In genomic region chr1:110207831-110208230, GRCh38 we compare ENCODE assay signal across 8 cellular contexts. TPM values are rescaled to one million over a fixed set of nuclear protein-coding genes. Genes with fewer than 3 reads are reported as not detected.
DNase-seq lines count a peak whose midpoint lies in the region; ATAC-seq and TF ChIP-seq lines count a peak whose summit lies in the region.

No MANE protein-coding gene starts in this region.

- H3K36me3 ChIP-seq in fibroblast of lung (ENCODE audit: control insufficient read depth, insufficient read depth, low read length) (no peaks in the 10 kb centered on the region), suprapubic skin (no peaks in the 10 kb centered on the region)

- no peak overlapping the region for H3K4ac ChIP-seq in H9 (ENCODE audit: low read depth, low read length)

- no peak for ATAC-seq in HG02610 (IDR thresholded peaks at IDR 0.05; ENCODE audit: unreplicated experiment)

- H3K14ac ChIP-seq in H9 (ENCODE audit: insufficient read depth, low read length) = no peak overlapping the region

- no peak overlapping the region for H3K9ac ChIP-seq in H9 (ENCODE audit: extremely low read depth, insufficient read length, low read length)
- no peak overlapping the region for H3K9ac ChIP-seq in fibroblast of lung (ENCODE audit: insufficient read depth, low read length)

- H2BK12ac ChIP-seq in H9 (ENCODE audit: insufficient read length, low read depth, low read length) = no peak overlapping the region

- H2AFZ ChIP-seq in H9 (ENCODE audit: low read length) (no peak overlapping the region), fibroblast of lung (ENCODE audit: low read length) (no peak overlapping the region)

- DNase-seq in H9 (peak; percentile 86), OCI-M1 (lab: John Stamatoyannopoulos, UW) (peak; percentile 73), fibroblast of lung (ENCODE audit: low read depth in 2 of 2) (peak; percentile 26 to 49), nucleus accumbens (lab: John Stamatoyannopoulos, UW) (peak in 40 of 56 donors; percentile 10 to 79 (median 38)), suprapubic skin (ENCODE audit: low spot score in 2 of 2) (no peak)
- DNase-seq in activated T-cell treated with anti-CD3 and anti-CD28 coated beads, Interleukin-2, amount 50 U/mL, for 24 hours = peak; percentile 85

- no peak overlapping the region for H2AK5ac ChIP-seq in H9 (ENCODE audit: insufficient read length, low read length)

- H3K27ac Mint-ChIP-seq in H9 = no peak overlapping the region; a peak in 1 of 7 replicates
- H3K27ac Mint-ChIP-seq in activated T-cell treated with anti-CD3 and anti-CD28 coated beads, Interleukin-2, amount 50 U/mL, for 24 hours = no peak overlapping the region

- H3K36me3 Mint-ChIP-seq in H9 (ENCODE audit: insufficient read depth in 1 of 3, low read depth in 3 of 3) = peaks cover 0 to 2% (median 0%) of the 10 kb centered on the region in 3 experiments; a peak in 2 of 7 replicates
- peaks cover 6% of the 10 kb centered on the region for H3K36me3 Mint-ChIP-seq in activated T-cell treated with anti-CD3 and anti-CD28 coated beads, Interleukin-2, amount 50 U/mL, for 24 hours (ENCODE audit: low read depth)

- no peaks in the 10 kb centered on the region; a peak in 2 of 5 replicates for H3K9me3 Mint-ChIP-seq in H9
- no peaks in the 10 kb centered on the region for H3K9me3 Mint-ChIP-seq in activated T-cell treated with anti-CD3 and anti-CD28 coated beads, Interleukin-2, amount 50 U/mL, for 24 hours

- H3K4me3 Mint-ChIP-seq in H9 = no peak overlapping the region
- H3K4me3 Mint-ChIP-seq in activated T-cell treated with anti-CD3 and anti-CD28 coated beads, Interleukin-2, amount 50 U/mL, for 24 hours = no peak overlapping the region

- TF ChIP-seq POLR2A in suprapubic skin (IDR thresholded peaks at IDR 0.05) = no peak

- no peak overlapping the region for H4K91ac ChIP-seq in H9 (ENCODE audit: insufficient read length, low read depth, low read length)

- TF ChIP-seq EP300 in suprapubic skin (IDR thresholded peaks at IDR 0.05) = no peak

- H3K27me3 ChIP-seq in H9 (ENCODE audit: insufficient read depth, low read length) (peaks cover 9% of the 10 kb centered on the region; the same call in 1 of the 2 replicates), fibroblast of lung (ENCODE audit: control insufficient read depth, insufficient read depth, low read length) (peaks cover 19% of the 10 kb centered on the region), suprapubic skin (no peaks in the 10 kb centered on the region)

- H3T11ph ChIP-seq in H9 (ENCODE audit: low read length) = no peak overlapping the region

- H2BK5ac ChIP-seq in H9 (ENCODE audit: insufficient read length, low read length) = no peak overlapping the region

- no peak overlapping the region for H4K5ac ChIP-seq in H9 (ENCODE audit: insufficient read length, low read depth, low read length)

- H3K18ac ChIP-seq in H9 (ENCODE audit: insufficient read length, low read depth, low read length) = no peak overlapping the region

- H4K20me1 ChIP-seq in H9 (ENCODE audit: control insufficient read depth, insufficient read depth, insufficient read length) = no peaks in the 10 kb centered on the region
- no peaks in the 10 kb centered on the region for H4K20me1 ChIP-seq in fibroblast of lung (ENCODE audit: control insufficient read depth, extremely low read depth, insufficient read depth, low read length)

- H3K79me1 ChIP-seq in H9 (ENCODE audit: insufficient read depth, low read depth, low read length, poor library complexity, severe bottlenecking) = no peaks in the 10 kb centered on the region

- H3K79me2 ChIP-seq in H9 (ENCODE audit: insufficient read depth, low read length) = no peaks in the 10 kb centered on the region
- no peaks in the 10 kb centered on the region for H3K79me2 ChIP-seq in fibroblast of lung (ENCODE audit: control insufficient read depth, insufficient read depth, low read length)

- no peak overlapping the region for H2BK20ac ChIP-seq in H9 (ENCODE audit: low read depth, low read length, poor library complexity, severe bottlenecking)

- H3K4me1 Mint-ChIP-seq in H9 = peaks cover 24 to 31% of the 10 kb centered on the region in 2 experiments
- peaks cover 45% of the 10 kb centered on the region for H3K4me1 Mint-ChIP-seq in activated T-cell treated with anti-CD3 and anti-CD28 coated beads, Interleukin-2, amount 50 U/mL, for 24 hours (ENCODE audit: low read depth)

- H3K4me1 ChIP-seq in H9 (ENCODE audit: insufficient read depth, low read length) = no peaks in the 10 kb centered on the region; the same call in 1 of the 2 replicates
- peaks cover 4% of the 10 kb centered on the region for H3K4me1 ChIP-seq in fibroblast of lung (ENCODE audit: control insufficient read depth, extremely low read depth, insufficient read depth, low read length)
- peaks cover 37% of the 10 kb centered on the region for H3K4me1 ChIP-seq in suprapubic skin

- peaks cover 37% of the 10 kb centered on the region for H3K27me3 Mint-ChIP-seq in H9 (ENCODE audit: low read depth)
- peaks cover 3% of the 10 kb centered on the region for H3K27me3 Mint-ChIP-seq in activated T-cell treated with anti-CD3 and anti-CD28 coated beads, Interleukin-2, amount 50 U/mL, for 24 hours

- TF ChIP-seq CTCF in C4-2B (conservative IDR thresholded peaks at IDR 0.05) = peak; percentile 92
- peak; percentile 94 for TF ChIP-seq CTCF in H9 (conservative IDR thresholded peaks at IDR 0.05)
- TF ChIP-seq CTCF in fibroblast of lung (conservative IDR thresholded peaks at IDR 0.05 in 1 of 2, IDR thresholded peaks at IDR 0.05 in 1 of 2; ENCODE audit: low read depth in 1 of 2, low read length in 2 of 2) = peak; percentile 90 to 93
- peak; percentile 61 to 85 for TF ChIP-seq CTCF in suprapubic skin (IDR thresholded peaks at IDR 0.05)

- H3K9me3 ChIP-seq in H9 (ENCODE audit: control insufficient read depth, low read depth, low read length) = no peaks in the 10 kb centered on the region
- H3K9me3 ChIP-seq in fibroblast of lung (ENCODE audit: control insufficient read depth, insufficient read depth, low read depth, low read length) = no peaks in the 10 kb centered on the region
- no peaks in the 10 kb centered on the region for H3K9me3 ChIP-seq in suprapubic skin

- no CpG with 5 or more reads among the region's 5 CpGs for WGBS in H9 (ENCODE audit: extremely low coverage, insufficient read length, low lambda C conversion rate)
- WGBS in suprapubic skin = 35% methylated on average over 4 of the region's 5 CpGs

- peaks cover 19% of the 10 kb centered on the region for H3K23me2 ChIP-seq in H9 (ENCODE audit: insufficient read length, low read depth, low read length, poor library complexity, severe bottlenecking)

- H2BK15ac ChIP-seq in H9 (ENCODE audit: low read depth, low read length) = no peak overlapping the region

- no peak overlapping the region for H3K56ac ChIP-seq in H9 (ENCODE audit: insufficient read length, low read depth, low read length)

- H3K27ac ChIP-seq in C4-2B (no peak overlapping the region), H9 (ENCODE audit: insufficient read length, low read depth, low read length) (no peak overlapping the region), fibroblast of lung (ENCODE audit: insufficient read depth, low read length) (no peak overlapping the region), suprapubic skin (no peak overlapping the region)

- no peak overlapping the region for H4K8ac ChIP-seq in H9 (replicated peaks; ENCODE audit: insufficient read length, low read depth, low read length)

- H3K23ac ChIP-seq in H9 (ENCODE audit: insufficient read length, low read depth, low read length) = no peak overlapping the region

- no peak overlapping the region for H2BK120ac ChIP-seq in H9 (ENCODE audit: low read depth, low read length, poor library complexity, severe bottlenecking)

- H3K4me2 ChIP-seq in H9 (ENCODE audit: insufficient read depth, insufficient read length, low read length) = no peak overlapping the region
- H3K4me2 ChIP-seq in fibroblast of lung (ENCODE audit: extremely low read depth, insufficient read depth, low read length) = no peak overlapping the region

- H3K4me3 ChIP-seq in fibroblast of lung (replicated peaks in 1 of 4; ENCODE audit: control extremely low read depth in 1 of 4, insufficient read depth in 1 of 4, low read depth in 3 of 4, low read length in 4 of 4) (no peak overlapping the region), suprapubic skin (no peak overlapping the region)

RNA-seq across cellular contexts. Expression of gene KCNC4, which starts 2.3 kb away (rescaled TPM):
- 8.4 and 8.9 TPM in 2 replicates for total RNA-seq in H9 (2021)
- total RNA-seq in fibroblast of lung = 0.51 and 0.66 TPM in 2 replicates
- 0.76 and 1.6 TPM in 2 replicates for polyA plus RNA-seq in fibroblast of lung
- polyA plus RNA-seq in fibroblast of lung (2012) = 1.2 and 2.4 TPM in 2 replicates
- 1.4 and 6.2 TPM in 2 replicates for polyA minus RNA-seq in fibroblast of lung (ENCODE audit: low replicate concordance)
- total RNA-seq in suprapubic skin = 10 to 100 TPM in 1 of 4 donors, 1 to 10 TPM in 3; 4.5 to 15.8 (median 7.4) TPM

RNA-seq across cellular contexts. Expression of gene SLC6A17, which starts 57.5 kb away (rescaled TPM):
- 0.17 and 0.46 TPM in 2 replicates for total RNA-seq in H9 (2021)
- total RNA-seq in fibroblast of lung = under 0.01 TPM in 1 of 2 replicates, not detected in the other
- polyA plus RNA-seq in fibroblast of lung = 0.09 and 0.14 TPM in 2 replicates
- 0.15 and 0.37 TPM in 2 replicates for polyA plus RNA-seq in fibroblast of lung (2012)
- 0.93 and 1.3 TPM in 2 replicates for polyA minus RNA-seq in fibroblast of lung (ENCODE audit: low replicate concordance)
- total RNA-seq in suprapubic skin = 10 to 100 TPM in 2 of 4 donors, 1 to 10 TPM in 2; 5.2 to 18.6 (median 8.0) TPM

Comparison
In these comparisons a context has a peak if more than half of its experiments do, and no peak if none do; other contexts are left out.
1. DNase-seq: peak in H9 (single experiment), OCI-M1 (single experiment), activated T-cell treated with anti-CD3 and anti-CD28 coated beads, Interleukin-2, amount 50 U/mL, for 24 hours (single experiment), fibroblast of lung (2 of 2) and nucleus accumbens (40 of 56); none in suprapubic skin (0 of 2).
2. Peak in every context shown above with its lines, with median percentiles within 50 percentile points of each other: CTCF ChIP-seq.